ENCODE assay signal across 8 cellular contexts in genomic region chr3:172595648-172596393, GRCh38.
A peak's percentile ranks its signal among the peaks of the same experiment; 100 is the strongest.
DNase-seq lines count a peak whose midpoint lies in the region; ATAC-seq and TF ChIP-seq lines count a peak whose summit lies in the region.

No MANE protein-coding gene starts in this region.

- peak; percentile 58 for TF ChIP-seq CTCF in glutamatergic neuron (IDR thresholded peaks at IDR 0.05; ENCODE audit: partially characterized antibody, unreplicated experiment)

- ATAC-seq in GM18861 (IDR thresholded peaks at IDR 0.05; ENCODE audit: unreplicated experiment) (peak; percentile 32), HG03139 (IDR thresholded peaks at IDR 0.05; ENCODE audit: unreplicated experiment) (peak; percentile 35)

- H3K4me3 Mint-ChIP-seq in activated naive CD4-positive, alpha-beta T cell treated with anti-CD3 and anti-CD28 coated beads, Interleukin-2, amount 50 U/mL, for 24 hours: peak overlapping the region; percentile 87
- H3K4me3 Mint-ChIP-seq in glutamatergic neuron (ENCODE audit: unreplicated experiment): no peak overlapping the region

- peak; percentile 78 for DNase-seq in NOMO-1 treated with dmso at 0.1 percent for 144 hours (lab: John Stamatoyannopoulos, UW; ENCODE audit: unreplicated experiment)
- no peak for DNase-seq in glutamatergic neuron
- DNase-seq in COLO668 (lab: John Stamatoyannopoulos, UW; ENCODE audit: unreplicated experiment): no peak

- peak overlapping the region in 3 of 10 experiments; percentile 31 to 39 (median 37); a peak in 4 of 20 replicates for H3K4me3 ChIP-seq in BLaER1 treated with 17β-estradiol and CSF1 and Interleukin-3, amounts not matched to agents 10 nM and 100 nM
- peak overlapping the region; percentile 51 for H3K4me3 ChIP-seq in rectal smooth muscle tissue (ENCODE audit: low read length)

- H3K36me3 ChIP-seq in BLaER1 treated with 17β-estradiol and CSF1 and Interleukin-3, amounts not matched to agents 10 nM and 100 nM: no peaks in the 10 kb centered on the region
- H3K36me3 ChIP-seq in rectal smooth muscle tissue (ENCODE audit: control insufficient read depth, insufficient read depth, low read length): no peaks in the 10 kb centered on the region

- H3K4me1 Mint-ChIP-seq in activated naive CD4-positive, alpha-beta T cell treated with anti-CD3 and anti-CD28 coated beads, Interleukin-2, amount 50 U/mL, for 24 hours: peaks cover 56% of the 10 kb centered on the region
- H3K4me1 Mint-ChIP-seq in glutamatergic neuron (ENCODE audit: low read depth, unreplicated experiment): no peaks in the 10 kb centered on the region

- no peaks in the 10 kb centered on the region for H4K20me1 ChIP-seq in BLaER1 treated with 17β-estradiol and CSF1 and Interleukin-3, amounts not matched to agents 10 nM and 100 nM

- H3K36me3 Mint-ChIP-seq in activated naive CD4-positive, alpha-beta T cell treated with anti-CD3 and anti-CD28 coated beads, Interleukin-2, amount 50 U/mL, for 24 hours: peaks cover 5% of the 10 kb centered on the region
- no peaks in the 10 kb centered on the region for H3K36me3 Mint-ChIP-seq in glutamatergic neuron (ENCODE audit: unreplicated experiment)

- peak overlapping the region; percentile 84 for H3K27ac Mint-ChIP-seq in activated naive CD4-positive, alpha-beta T cell treated with anti-CD3 and anti-CD28 coated beads, Interleukin-2, amount 50 U/mL, for 24 hours
- no peak overlapping the region for H3K27ac Mint-ChIP-seq in glutamatergic neuron (ENCODE audit: unreplicated experiment)

- H3K27me3 Mint-ChIP-seq in activated naive CD4-positive, alpha-beta T cell treated with anti-CD3 and anti-CD28 coated beads, Interleukin-2, amount 50 U/mL, for 24 hours: no peaks in the 10 kb centered on the region
- H3K27me3 Mint-ChIP-seq in glutamatergic neuron (ENCODE audit: unreplicated experiment): no peaks in the 10 kb centered on the region

- H3K9me3 Mint-ChIP-seq in activated naive CD4-positive, alpha-beta T cell treated with anti-CD3 and anti-CD28 coated beads, Interleukin-2, amount 50 U/mL, for 24 hours: peaks cover 2% of the 10 kb centered on the region
- no peaks in the 10 kb centered on the region for H3K9me3 Mint-ChIP-seq in glutamatergic neuron (ENCODE audit: unreplicated experiment)

- H3K27me3 ChIP-seq in BLaER1 treated with 17β-estradiol and CSF1 and Interleukin-3, amounts not matched to agents 10 nM and 100 nM: no peaks in the 10 kb centered on the region
- no peaks in the 10 kb centered on the region for H3K27me3 ChIP-seq in rectal smooth muscle tissue (ENCODE audit: control insufficient read depth, insufficient read depth, low read length)

- H3K4me2 ChIP-seq in BLaER1 treated with 17β-estradiol and CSF1 and Interleukin-3, amounts not matched to agents 10 nM and 100 nM: peak overlapping the region in 9 of 11 experiments; percentile 11 to 90 (median 65); a peak in 17 of 22 replicates

- peaks cover 20 to 59% (median 49%) of the 10 kb centered on the region in 10 experiments for H3K4me1 ChIP-seq in BLaER1 treated with 17β-estradiol and CSF1 and Interleukin-3, amounts not matched to agents 10 nM and 100 nM
- peaks cover 3% of the 10 kb centered on the region for H3K4me1 ChIP-seq in rectal smooth muscle tissue (ENCODE audit: control insufficient read depth, insufficient read depth, low read length)

- peak overlapping the region in 8 of 11 experiments; percentile 1 to 61 (median 39); a peak in 10 of 22 replicates for H3K27ac ChIP-seq in BLaER1 treated with 17β-estradiol and CSF1 and Interleukin-3, amounts not matched to agents 10 nM and 100 nM
- peak overlapping the region; percentile 66 for H3K27ac ChIP-seq in rectal smooth muscle tissue (ENCODE audit: low read depth, low read length)

- peaks cover 0 to 4% (median 0%) of the 10 kb centered on the region in 11 experiments; a peak in 6 of 22 replicates for H3K9me3 ChIP-seq in BLaER1 treated with 17β-estradiol and CSF1 and Interleukin-3, amounts not matched to agents 10 nM and 100 nM (replicated peaks in 1 of 11)

- peak overlapping the region in 5 of 11 experiments; percentile 8 to 66 (median 60); a peak in 9 of 22 replicates for H3K9ac ChIP-seq in BLaER1 treated with 17β-estradiol and CSF1 and Interleukin-3, amounts not matched to agents 10 nM and 100 nM
- no peak overlapping the region for H3K9ac ChIP-seq in rectal smooth muscle tissue (ENCODE audit: low read length)
